16 cellular contexts compared by ENCODE assay signal in genomic region chr9:120914953-120915352, GRCh38. TPM values are rescaled to one million over a fixed set of nuclear protein-coding genes. Genes with fewer than 3 reads are reported as not detected.
DNase-seq lines count a peak whose midpoint lies in the region; ATAC-seq and TF ChIP-seq lines count a peak whose summit lies in the region.
"Had no signal": no experiment of that assay in that cellular context is flagged by ENCODE, and none has a peak within 500 bp of the region (broad histone marks: within the 10 kb centered on the region; RNA-seq: fewer than 3 reads in every experiment).

No MANE protein-coding gene starts in this region.

- no peak for TF ChIP-seq EP300 in SK-N-SH (IDR thresholded peaks at IDR 0.05; ENCODE audit: borderline replicate concordance in 1 of 2, low read depth in 1 of 2, low read length in 1 of 2)

- no peak for ATAC-seq in CD4-positive, alpha-beta T cell (ENCODE audit: poor library complexity)
- ATAC-seq in naive thymus-derived CD4-positive, alpha-beta T cell: no peak
- ATAC-seq in HG03097 (IDR thresholded peaks at IDR 0.05; ENCODE audit: low FRiP score, unreplicated experiment) (no peak), HG02588 (IDR thresholded peaks at IDR 0.05; ENCODE audit: unreplicated experiment) (no peak)

- in situ Hi-C loops in GM23248 (cut with MboI): no loop called here

- no peak overlapping the region for H3K4me3 ChIP-seq in GM23248
- H3K4me3 ChIP-seq in naive thymus-derived CD4-positive, alpha-beta T cell (ENCODE audit: low read length): no peak overlapping the region
- H3K4me3 ChIP-seq in SK-N-SH (ENCODE audit: low read depth in 2 of 2, low read length in 1 of 2): no peak overlapping the region
- H3K4me3 ChIP-seq: BLaER1 treated with 17β-estradiol and CSF1 and Interleukin-3, amounts not matched to agents 10 nM and 100 nM; heart left ventricle had no signal

- H3K4me1 Mint-ChIP-seq in CD4-positive, alpha-beta T cell (ENCODE audit: low read depth): peaks cover 88% of the 10 kb centered on the region
- peaks cover 89% of the 10 kb centered on the region for H3K4me1 Mint-ChIP-seq in activated naive CD8-positive, alpha-beta T cell (ENCODE audit: low read depth)
- H3K4me1 Mint-ChIP-seq in naive thymus-derived CD4-positive, alpha-beta T cell: peaks cover 51 to 91% (median 81%) of the 10 kb centered on the region in 7 donors

- no peak for TF ChIP-seq CTCF in CD4-positive, alpha-beta T cell (IDR thresholded peaks at IDR 0.05)
- no peak for TF ChIP-seq CTCF in SK-N-SH (IDR thresholded peaks at IDR 0.05)

- H2AFZ ChIP-seq in GM23248 (no peak overlapping the region), SK-N-SH (ENCODE audit: low read depth) (no peak overlapping the region)

- H3F3A ChIP-seq in GM23248 (ENCODE audit: insufficient read depth): no peaks in the 10 kb centered on the region; the same call in 1 of the 2 replicates
- peaks cover 5% of the 10 kb centered on the region for H3F3A ChIP-seq in SK-N-SH (replicated peaks; ENCODE audit: insufficient read depth)

- H3K27ac Mint-ChIP-seq in CD4-positive, alpha-beta T cell: peak overlapping the region; percentile 90
- peak overlapping the region; percentile 81 for H3K27ac Mint-ChIP-seq in activated naive CD8-positive, alpha-beta T cell
- H3K27ac Mint-ChIP-seq in naive thymus-derived CD4-positive, alpha-beta T cell: peak overlapping the region in 7 of 9 donors; percentile 19 to 82 (median 67)

- POLR2A ChIA-PET in CD4-positive, alpha-beta T cell (lab: Charles Lee): interaction anchor here (1.3 to 36.2 kb wide), 7 partner anchors 11 to 67 kb away, joined by 3 to 1343 read pairs (median 20); partner anchors contain the start of genes PHF19 and TRAF1
- POLR2A ChIA-PET in naive thymus-derived CD4-positive, alpha-beta T cell (lab: Charles Lee): interaction anchor here (2.8 to 44.3 kb wide), 4 partner anchors 6 to 41 kb away, joined by 23 to 2417 read pairs (median 1560); partner anchors contain the start of genes PHF19 and TRAF1
- POLR2A ChIA-PET in SK-N-SH (lab: Yijun Ruan, JAX): no interaction called here

- H3K9me2 ChIP-seq in GM23248 (ENCODE audit: insufficient read depth) (no peaks in the 10 kb centered on the region), SK-N-SH (no peaks in the 10 kb centered on the region)

- no peaks in the 10 kb centered on the region for H3K27me3 Mint-ChIP-seq in CD4-positive, alpha-beta T cell
- no peaks in the 10 kb centered on the region for H3K27me3 Mint-ChIP-seq in activated naive CD8-positive, alpha-beta T cell
- no peaks in the 10 kb centered on the region for H3K27me3 Mint-ChIP-seq in naive thymus-derived CD4-positive, alpha-beta T cell

- H3K36me3 Mint-ChIP-seq in CD4-positive, alpha-beta T cell (ENCODE audit: low read depth): peaks cover 97% of the 10 kb centered on the region
- H3K36me3 Mint-ChIP-seq in activated naive CD8-positive, alpha-beta T cell: peaks cover 44% of the 10 kb centered on the region
- H3K36me3 Mint-ChIP-seq in naive thymus-derived CD4-positive, alpha-beta T cell: peaks cover 31 to 77% (median 57%) of the 10 kb centered on the region in 5 donors

- H3K9me3 ChIP-seq in CD4-positive, alpha-beta T cell (ENCODE audit: control insufficient read depth, low read length): no peaks in the 10 kb centered on the region
- no peaks in the 10 kb centered on the region for H3K9me3 ChIP-seq in GM23248 (ENCODE audit: low read depth)
- peaks cover 0 to 6% (median 0%) of the 10 kb centered on the region in 3 experiments for H3K9me3 ChIP-seq in naive thymus-derived CD4-positive, alpha-beta T cell (ENCODE audit: control insufficient read depth in 2 of 3, low read length in 3 of 3)
- H3K9me3 ChIP-seq in SK-N-SH: no peaks in the 10 kb centered on the region

- no peaks in the 10 kb centered on the region for H3K9me3 Mint-ChIP-seq in CD4-positive, alpha-beta T cell
- no peaks in the 10 kb centered on the region for H3K9me3 Mint-ChIP-seq in activated naive CD8-positive, alpha-beta T cell (ENCODE audit: low read depth)
- peaks cover 0 to 4% (median 0%) of the 10 kb centered on the region in 11 donors for H3K9me3 Mint-ChIP-seq in naive thymus-derived CD4-positive, alpha-beta T cell

- intact Hi-C loops in CD4-positive, alpha-beta T cell (cut with DNase I, micrococcal nuclease): loop anchor here in 1 of 2 experiments (5.0 kb wide), 1 partner anchor 38 kb away; the partner anchor contains the start of gene PHF19
- intact Hi-C loops in naive thymus-derived CD4-positive, alpha-beta T cell (cut with micrococcal nuclease): no loop called here

- CTCF ChIA-PET in CD4-positive, alpha-beta T cell (lab: Charles Lee): interaction anchor here (1.5 to 1.6 kb wide), 2 partner anchors 21 to 48 kb away, joined by 3 to 4 read pairs; no protein-coding TSS in a partner anchor
- CTCF ChIA-PET in naive thymus-derived CD4-positive, alpha-beta T cell (lab: Charles Lee): interaction anchor here (1.2 to 2.4 kb wide), 5 partner anchors 10 to 22 kb away, joined by 3 to 17 read pairs (median 10); no protein-coding TSS in a partner anchor
- CTCF ChIA-PET in SK-N-SH (lab: Yijun Ruan, JAX): no interaction called here

- H3K79me2 ChIP-seq in GM23248 (ENCODE audit: insufficient read depth) (no peaks in the 10 kb centered on the region), SK-N-SH (ENCODE audit: insufficient read depth) (no peaks in the 10 kb centered on the region)

- no peaks in the 10 kb centered on the region for H3K36me3 ChIP-seq in GM23248 (ENCODE audit: low read depth)
- H3K36me3 ChIP-seq in naive thymus-derived CD4-positive, alpha-beta T cell (ENCODE audit: control insufficient read depth in 2 of 3, insufficient read depth in 3 of 3, low read length in 3 of 3): peaks cover 42 to 75% (median 53%) of the 10 kb centered on the region in 3 experiments
- H3K36me3 ChIP-seq in SK-N-SH (replicated peaks in 1 of 2; ENCODE audit: control insufficient read depth in 1 of 2, insufficient read depth in 2 of 2, low read length in 1 of 2): no peaks in the 10 kb centered on the region

- no peak overlapping the region for H3K4me2 ChIP-seq in GM23248 (ENCODE audit: unreplicated experiment)
- no peak overlapping the region for H3K4me2 ChIP-seq in SK-N-SH
- H3K4me2 ChIP-seq: BLaER1 treated with 17β-estradiol and CSF1 and Interleukin-3, amounts not matched to agents 10 nM and 100 nM had no signal

- no peaks in the 10 kb centered on the region for H3K27me3 ChIP-seq in CD4-positive, alpha-beta T cell (ENCODE audit: control insufficient read depth, insufficient read depth, low read length)
- H3K27me3 ChIP-seq in GM23248 (replicated peaks; ENCODE audit: insufficient read depth) (no peaks in the 10 kb centered on the region), SK-N-SH (ENCODE audit: insufficient read depth) (no peaks in the 10 kb centered on the region)
- H3K27me3 ChIP-seq in naive thymus-derived CD4-positive, alpha-beta T cell (ENCODE audit: control insufficient read depth in 2 of 2, insufficient read depth in 2 of 2, low read length in 2 of 2): no peaks in the 10 kb centered on the region
- H3K27me3 ChIP-seq: BLaER1 treated with 17β-estradiol and CSF1 and Interleukin-3, amounts not matched to agents 10 nM and 100 nM; heart left ventricle had no signal

- no peak for TF ChIP-seq RAD21 in SK-N-SH (IDR thresholded peaks at IDR 0.05; ENCODE audit: low read length)

- H4K20me1 ChIP-seq in GM23248 (ENCODE audit: insufficient read depth) (no peaks in the 10 kb centered on the region), SK-N-SH (ENCODE audit: insufficient read depth) (no peaks in the 10 kb centered on the region)
- H4K20me1 ChIP-seq: BLaER1 treated with 17β-estradiol and CSF1 and Interleukin-3, amounts not matched to agents 10 nM and 100 nM had no signal

- 86 to 88% methylated on average over 6 of the region's 6 CpGs for WGBS in GM23248 (ENCODE audit: low coverage in 1 of 2, low lambda C conversion rate in 2 of 2, missing lambda C conversion rate in 2 of 2), 2 experiments
- WGBS in SK-N-SH (ENCODE audit: low lambda C conversion rate): 87% methylated on average over 6 of the region's 6 CpGs

- H3K9ac ChIP-seq in GM23248 (no peak overlapping the region), SK-N-SH (no peak overlapping the region)
- H3K9ac ChIP-seq: BLaER1 treated with 17β-estradiol and CSF1 and Interleukin-3, amounts not matched to agents 10 nM and 100 nM had no signal

- H3K4me1 ChIP-seq in GM23248 (ENCODE audit: insufficient read depth) (peaks cover 13% of the 10 kb centered on the region), SK-N-SH (ENCODE audit: control insufficient read depth in 1 of 2, insufficient read depth in 2 of 2, low read depth in 1 of 2, low read length in 1 of 2) (peaks cover 26 to 46% of the 10 kb centered on the region in 2 experiments)
- H3K4me1 ChIP-seq in naive thymus-derived CD4-positive, alpha-beta T cell (ENCODE audit: control insufficient read depth in 2 of 2, insufficient read depth in 2 of 2, low read length in 2 of 2): peaks cover 66 to 68% of the 10 kb centered on the region in 2 donors

- no peak overlapping the region for H3K27ac ChIP-seq in CD4-positive, alpha-beta T cell (ENCODE audit: low read depth, low read length)
- H3K27ac ChIP-seq in GM23248 (no peak overlapping the region), SK-N-SH (ENCODE audit: low read depth in 2 of 2, low read length in 1 of 2) (no peak overlapping the region)
- peak overlapping the region; percentile 52 for H3K27ac ChIP-seq in naive thymus-derived CD4-positive, alpha-beta T cell (ENCODE audit: low read depth, low read length)
- H3K27ac ChIP-seq: BLaER1 treated with 17β-estradiol and CSF1 and Interleukin-3, amounts not matched to agents 10 nM and 100 nM; heart left ventricle had no signal

- no peak overlapping the region for H3K4me3 Mint-ChIP-seq in CD4-positive, alpha-beta T cell
- H3K4me3 Mint-ChIP-seq in activated naive CD8-positive, alpha-beta T cell: peak overlapping the region; percentile 52
- no peak overlapping the region for H3K4me3 Mint-ChIP-seq in naive thymus-derived CD4-positive, alpha-beta T cell

- DNase-seq in CD4-positive, alpha-beta T cell: no peak
- DNase-seq in GM23248 (peak; percentile 52), SK-N-SH (no peak)
- no peak for DNase-seq in naive thymus-derived CD4-positive, alpha-beta T cell
- DNase-seq in stimulated activated CD4-positive, alpha-beta T cell treated with anti-CD3 and anti-CD28 coated beads, Interleukin-4, amount 100 ng/mL, for 4 hours: no peak
- DNase-seq: GF-D8; Kasumi-1; NCI-H1694; NCI-H774; Right ventricle myocardium superior; stimulated activated CD8-positive, alpha-beta memory T cell treated with anti-CD3 and anti-CD28 coated beads, Interleukin-4, amount 100 ng/mL, for 48 hours had no signal

RNA-seq across cellular contexts. Expression of gene TRAF1, which starts 11.6 kb away (rescaled TPM):
- total RNA-seq in CD4-positive, alpha-beta T cell: 10 to 100 TPM; 60.3 to 61.7 TPM
- total RNA-seq in GM23248 (2014; rRNA removed; shearing (Covaris generic)): 0.38 and 0.54 TPM in 2 replicates
- polyA plus RNA-seq in GM23248 (2016; fragmentation: Nextera tagmentation; extraction: Ambion mirVana) (0.54 and 0.75 TPM in 2 replicates), SK-N-SH (2012; rRNA removed) (1.2 and 1.5 TPM in 2 replicates)
- total RNA-seq in naive thymus-derived CD4-positive, alpha-beta T cell: 100 to 1,000 TPM in 2 of 5 experiments, 10 to 100 TPM in 3; 58.7 to 131 (median 98.2) TPM
- polyA plus RNA-seq in naive thymus-derived CD4-positive, alpha-beta T cell: 1 to 10 TPM; 3.7 to 6.6 TPM
- 0.54 and 0.84 TPM in 2 replicates for polyA plus RNA-seq in SK-N-SH (2012; cell fraction: cytosol; rRNA removed)
- 3.0 and 3.6 TPM in 2 replicates for polyA plus RNA-seq in SK-N-SH (2012; cell fraction: nucleus; rRNA removed)

RNA-seq across cellular contexts. Expression of gene PHF19, which starts 38.0 kb away (rescaled TPM):
- 10 to 100 TPM; 60.3 to 63.0 TPM for total RNA-seq in CD4-positive, alpha-beta T cell
- total RNA-seq in GM23248 (2014; rRNA removed; shearing (Covaris generic)): 16.7 and 28.2 TPM in 2 replicates
- polyA plus RNA-seq in GM23248 (2016; fragmentation: Nextera tagmentation; extraction: Ambion mirVana): 15.1 and 17.1 TPM in 2 replicates
- total RNA-seq in naive thymus-derived CD4-positive, alpha-beta T cell: 100 to 1,000 TPM in 3 of 5 experiments, 10 to 100 TPM in 2; 65.9 to 271 (median 197) TPM
- 10 to 100 TPM; 13.1 to 16.5 TPM for polyA plus RNA-seq in naive thymus-derived CD4-positive, alpha-beta T cell
- 24.5 and 33.4 TPM in 2 replicates for polyA plus RNA-seq in SK-N-SH (2012; rRNA removed)
- polyA plus RNA-seq in SK-N-SH (2012; cell fraction: cytosol; rRNA removed): 18.0 and 25.0 TPM in 2 replicates
- 38.5 and 64.8 TPM in 2 replicates for polyA plus RNA-seq in SK-N-SH (2012; cell fraction: nucleus; rRNA removed)

Comparison
In these comparisons a context has a peak if more than half of its experiments do, and no peak if none do; other contexts are left out.
1. RNA of gene TRAF1, which starts 11.6 kb away (total RNA-seq): 58.7 to 131 TPM in naive thymus-derived CD4-positive, alpha-beta T cell and 60.3 to 61.7 TPM in CD4-positive, alpha-beta T cell; 0.38 to 0.54 TPM in GM23248; every median in the first group is over 10 times any median in the second.
2. Peak in every context shown above with its lines, with median percentiles within 50 percentile points of each other: H3K27ac Mint-ChIP-seq.